Comparison of ENCODE assay signal across 17 cellular contexts in genomic region chr17:59185997-59186396, GRCh38. TPM values are rescaled to one million over a fixed set of nuclear protein-coding genes. Genes with fewer than 3 reads are reported as not detected.
DNase-seq lines count a peak whose midpoint lies in the region; ATAC-seq, FAIRE-seq and TF ChIP-seq lines count a peak whose summit lies in the region.
"Had no signal": no experiment of that assay in that cellular context is flagged by ENCODE, and none has a peak within 500 bp of the region (broad histone marks: within the 10 kb centered on the region; RNA-seq: fewer than 3 reads in every experiment).

No MANE protein-coding gene starts in this region.

- no peaks in the 10 kb centered on the region for H3K4me1 ChIP-seq in HEK293 (ENCODE audit: control insufficient read depth, insufficient read depth, low read length)
- H3K4me1 ChIP-seq in PC-9 (replicated peaks; ENCODE audit: insufficient read depth) = no peaks in the 10 kb centered on the region
- H3K4me1 ChIP-seq in GM12878 (ENCODE audit: control insufficient read depth, insufficient read depth, low read length) = no peaks in the 10 kb centered on the region
- no peaks in the 10 kb centered on the region for H3K4me1 ChIP-seq in kidney (ENCODE audit: control insufficient read depth in 1 of 2, insufficient read depth in 1 of 2, low read depth in 1 of 2, low read length in 2 of 2)

- H3K9ac ChIP-seq in GM12878 (ENCODE audit: control insufficient read depth, insufficient read depth, low read length) = no peak overlapping the region
- H3K9ac ChIP-seq in kidney (ENCODE audit: low read length in 2 of 2) = no peak overlapping the region

- no peak for TF ChIP-seq RAD21 in GM12878 (IDR thresholded peaks at IDR 0.05; ENCODE audit: insufficient read depth, low read depth, low read length)

- H3K9me3 ChIP-seq in HEK293 (ENCODE audit: control insufficient read depth, insufficient read depth, low read depth, low read length) (no peaks in the 10 kb centered on the region), PC-9 (ENCODE audit: insufficient read depth, low read depth) (no peaks in the 10 kb centered on the region), GM12878 (replicated peaks; ENCODE audit: control insufficient read depth, insufficient read depth, low read length) (no peaks in the 10 kb centered on the region), kidney (ENCODE audit: control insufficient read depth in 1 of 2, low read length in 2 of 2) (no peaks in the 10 kb centered on the region)

- no peak for TF ChIP-seq POLR2A in GM12878 (IDR thresholded peaks at IDR 0.05; ENCODE audit: low read depth, low read length)

- in situ Hi-C loops in GM12878 (cut with MboI) = no loop called here

- TF ChIP-seq EP300 in GM12878 (IDR thresholded peaks at IDR 0.05; ENCODE audit: borderline replicate concordance in 1 of 2, control insufficient read depth in 1 of 2, low read depth in 2 of 2, low read length in 2 of 2) = no peak

- SMC1A ChIA-PET in GM12878 (lab: Charles Lee; ENCODE audit: uncharacterized antibody, unreplicated experiment) = interaction anchor here (1.3 kb wide), 1 partner anchor 20 kb away, joined by 5 read pairs; no protein-coding TSS in a partner anchor

- TSS peak; percentile 17 for BruUV-seq in PC-9 (replicated peaks; lab: Mats Ljungman, UMichigan)
- BruUV-seq in GM12878 (replicated peaks; lab: Mats Ljungman, UMichigan) = TSS peak; percentile 37

- no peak overlapping the region for H3K4me2 ChIP-seq in PC-9
- H3K4me2 ChIP-seq in GM12878 (ENCODE audit: control insufficient read depth, insufficient read depth) = no peak overlapping the region
- H3K4me2 ChIP-seq: GM23338 had no signal

- H2AFZ ChIP-seq in PC-9 (no peak overlapping the region), GM12878 (ENCODE audit: control insufficient read depth, low read depth, low read length) (no peak overlapping the region)
- H2AFZ ChIP-seq: GM23338 had no signal

- no peak for ATAC-seq in GM12878
- ATAC-seq: GM23338, HCT116 had no signal

- H4K20me1 ChIP-seq in PC-9 (ENCODE audit: insufficient read depth) = no peaks in the 10 kb centered on the region
- H4K20me1 ChIP-seq in GM12878 (ENCODE audit: control insufficient read depth, insufficient read depth) = no peaks in the 10 kb centered on the region

- FAIRE-seq in GM12878 (lab: Jason Lieb, UNC) (no peak), kidney (lab: Jason Lieb, UNC) (no peak)
- FAIRE-seq: GM12892 had no signal

- H3K27me3 ChIP-seq in PC-9 (ENCODE audit: insufficient read depth, low read depth) = no peaks in the 10 kb centered on the region
- H3K27me3 ChIP-seq in GM12878 (replicated peaks in 1 of 2; ENCODE audit: control insufficient read depth in 2 of 2, insufficient read depth in 2 of 2, low read length in 1 of 2) = no peaks in the 10 kb centered on the region

- CTCF ChIA-PET in HEK293 (lab: Yijun Ruan, JAX) (no interaction called here), PC-9 (lab: Charles Lee) (no interaction called here), GM12878 (lab: Yijun Ruan, JAX) (interaction anchor here (0.7 kb wide), 1 partner anchor 117 kb away, joined by 3 read pairs; no protein-coding TSS in a partner anchor)

- RAD21 ChIA-PET in GM12878 (lab: Charles Lee; ENCODE audit: unreplicated experiment) = no interaction called here

- H3F3A ChIP-seq in PC-9 (ENCODE audit: insufficient read depth, low read depth) = no peaks in the 10 kb centered on the region

- POLR2A ChIA-PET in HEK293 (lab: Yijun Ruan, JAX) = interaction anchor here (2.0 kb wide), 1 partner anchor 30 kb away, joined by 6 read pairs; the partner anchor contains the start of genes PRR11 and SKA2
- POLR2A ChIA-PET in PC-9 (lab: Charles Lee; ENCODE audit: unreplicated experiment) = no interaction called here
- POLR2A ChIA-PET in GM12878 (lab: Charles Lee) = interaction anchor here (0.8 kb wide), 1 partner anchor 24 kb away, joined by 3 read pairs; the partner anchor contains the start of gene SMG8

- H3K9me2 ChIP-seq in PC-9 (ENCODE audit: insufficient read depth) = no peaks in the 10 kb centered on the region

- H3K4me3 ChIP-seq in HEK293 (ENCODE audit: low read depth, low read length) = no peak overlapping the region
- H3K4me3 ChIP-seq in PC-9 = no peak overlapping the region
- no peak overlapping the region for H3K4me3 ChIP-seq in GM12878
- H3K4me3 ChIP-seq in kidney (ENCODE audit: low read length in 2 of 2) = no peak overlapping the region
- H3K4me3 ChIP-seq: GM23338 had no signal

- H3K79me2 ChIP-seq in PC-9 (ENCODE audit: low read depth) (no peaks in the 10 kb centered on the region), GM12878 (ENCODE audit: control insufficient read depth, insufficient read depth, low read length) (no peaks in the 10 kb centered on the region)

- peaks cover 47 to 62% of the 10 kb centered on the region in 2 experiments for H3K36me3 ChIP-seq in HEK293 (ENCODE audit: control insufficient read depth in 2 of 2, insufficient read depth in 1 of 2, low read length in 2 of 2)
- peaks cover 5% of the 10 kb centered on the region; the same call in 1 of the 2 replicates for H3K36me3 ChIP-seq in PC-9 (ENCODE audit: low read depth)
- H3K36me3 ChIP-seq in GM12878 (ENCODE audit: control insufficient read depth in 2 of 2, insufficient read depth in 2 of 2, low read length in 1 of 2) = peaks cover 0 to 10% of the 10 kb centered on the region in 2 experiments
- no peaks in the 10 kb centered on the region for H3K36me3 ChIP-seq in kidney (ENCODE audit: control insufficient read depth in 1 of 2, insufficient read depth in 2 of 2, low read length in 2 of 2)

- TF ChIP-seq CTCF in HEK293 (tag by site-specific recombination; IDR thresholded peaks at IDR 0.05) (no peak), PC-9 (conservative IDR thresholded peaks at IDR 0.05) (no peak), GM12878 (IDR thresholded peaks at IDR 0.05 in 2 of 3, conservative IDR thresholded peaks at IDR 0.05 in 1 of 3; ENCODE audit: control insufficient read depth in 2 of 3, extremely low read depth in 1 of 3, insufficient read depth in 1 of 3, low read depth in 3 of 3, low read length in 3 of 3) (no peak), kidney (IDR thresholded peaks at IDR 0.05; ENCODE audit: borderline replicate concordance, extremely low read depth, insufficient read depth) (no peak)

- DNase-seq in PC-9 (no peak), GM12878 (ENCODE audit: low read depth, low spot score) (no peak), kidney (no peak), KG1 (lab: John Stamatoyannopoulos, UW) (no peak)
- DNase-seq: C1 segment of cervical spinal cord; Calu3; CD4-positive, alpha-beta memory T cell; COR-L47; DMS53; DMS79 treated with DMSO at 0.1 percent for 48 hours; GF-D8; H9; HFFc6 had no signal

- no peak overlapping the region for H3K27ac ChIP-seq in HEK293 (ENCODE audit: extremely low read depth, low read depth, low read length)
- H3K27ac ChIP-seq in PC-9 = no peak overlapping the region
- H3K27ac ChIP-seq in GM12878 (ENCODE audit: control insufficient read depth, insufficient read depth) = no peak overlapping the region
- no peak overlapping the region for H3K27ac ChIP-seq in kidney (ENCODE audit: low read depth in 2 of 2, low read length in 2 of 2)

- intact Hi-C loops in PC-9 (cut with micrococcal nuclease; ENCODE audit: unreplicated experiment) = no loop called here
- intact Hi-C loops in GM12878 (cut with micrococcal nuclease; ENCODE audit: unreplicated experiment) = no loop called here
- intact Hi-C loops in kidney (cut with DNase I) = no loop called here

RNA-seq across cellular contexts. Expression of gene SMG8, which starts 23.8 kb away (rescaled TPM):
- 14.4 and 15.2 TPM in 2 replicates for total RNA-seq in PC-9 (2021)
- total RNA-seq in GM12878 (2013; cell fraction: nucleolus; rRNA removed) = 26.1 and 28.2 TPM in 2 replicates
- 17.5 and 20.0 TPM in 2 replicates for total RNA-seq in GM12878 (2014; rRNA removed)
- 17.3 and 17.7 TPM in 2 replicates for total RNA-seq in GM12878 (2014; rRNA removed; fragmentation: Illumina TruSeq; extraction: Trizol)
- total RNA-seq in GM12878 (2021) = 13.6 and 14.6 TPM in 2 replicates
- 7.7 TPM for polyA plus RNA-seq in GM12878 (2011; ENCODE audit: low read depth)
- polyA plus RNA-seq in GM12878 (2011; rRNA removed) = 15.6 and 16.9 TPM in 2 replicates
- polyA plus RNA-seq in GM12878 (2011; cell fraction: cytosol; rRNA removed) = 12.3 and 12.9 TPM in 2 replicates
- polyA plus RNA-seq in GM12878 (2011; cell fraction: nucleus; rRNA removed) = 10.8 and 11.1 TPM in 2 replicates
- polyA plus RNA-seq in GM12878 (2012) = 8.3 and 10.5 TPM in 2 replicates
- polyA plus RNA-seq in GM12878 (2014; fragmentation: Illumina TruSeq; extraction: Trizol) = 15.6 and 18.9 TPM in 2 replicates
- 1 to 10 TPM; 2.8 to 3.8 TPM for polyA plus RNA-seq in GM12878 (2014; fragmentation: Nextera tagmentation; extraction: Ambion mirVana)
- polyA plus RNA-seq in GM12878 (2014; rRNA removed) = 10.3 and 11.1 TPM in 2 replicates
- polyA plus RNA-seq in GM12878 (2016; fragmentation: Nextera tagmentation; extraction: Ambion mirVana) = 10 to 100 TPM; 15.8 to 16.8 TPM
- polyA minus RNA-seq in GM12878 (2011; rRNA and poly(A)+ RNA removed) = 18.4 and 24.5 TPM in 2 replicates
- 5.6 and 6.1 TPM in 2 replicates for polyA minus RNA-seq in GM12878 (2011; cell fraction: cytosol; rRNA and poly(A)+ RNA removed)
- 17.4 and 19.6 TPM in 2 replicates for polyA minus RNA-seq in GM12878 (2011; cell fraction: nucleus; rRNA and poly(A)+ RNA removed)
- total RNA-seq in kidney = 10.3 TPM
- 5.0 TPM for polyA plus RNA-seq in kidney (ENCODE audit: insufficient read depth, low read depth, low replicate concordance)

RNA-seq across cellular contexts. Expression of gene PRR11, which starts 30.5 kb away (rescaled TPM):
- total RNA-seq in PC-9 (2021) (87.9 and 109 TPM in 2 replicates), GM12878 (2014; rRNA removed) (20.8 and 21.2 TPM in 2 replicates), GM12878 (2014; rRNA removed; fragmentation: Illumina TruSeq; extraction: Trizol) (73.9 and 74.4 TPM in 2 replicates), GM12878 (2021) (51.3 and 54.0 TPM in 2 replicates), kidney (2.5 TPM)
- total RNA-seq in GM12878 (2013; cell fraction: nucleolus; rRNA removed) = 9.7 and 11.0 TPM in 2 replicates
- polyA plus RNA-seq in GM12878 (2011; ENCODE audit: low read depth) = 18.2 TPM
- polyA plus RNA-seq in GM12878 (2011; rRNA removed) (78.3 and 95.1 TPM in 2 replicates), GM12878 (2014; fragmentation: Illumina TruSeq; extraction: Trizol) (97.0 and 99.8 TPM in 2 replicates), GM12878 (2014; fragmentation: Nextera tagmentation; extraction: Ambion mirVana) (10 to 100 TPM; 32.6 to 49.8 TPM), GM12878 (2014; rRNA removed) (46.8 and 49.7 TPM in 2 replicates), GM12878 (2016; fragmentation: Nextera tagmentation; extraction: Ambion mirVana) (10 to 100 TPM; 39.8 to 46.2 TPM), kidney (ENCODE audit: insufficient read depth, low read depth, low replicate concordance) (0.26 TPM)
- polyA plus RNA-seq in GM12878 (2011; cell fraction: cytosol; rRNA removed) = 60.4 and 69.0 TPM in 2 replicates
- polyA plus RNA-seq in GM12878 (2011; cell fraction: nucleus; rRNA removed) = 7.3 and 15.0 TPM in 2 replicates
- polyA plus RNA-seq in GM12878 (2012) = 35.8 and 40.1 TPM in 2 replicates
- 95.1 and 98.6 TPM in 2 replicates for polyA minus RNA-seq in GM12878 (2011; rRNA and poly(A)+ RNA removed)
- 39.4 and 48.4 TPM in 2 replicates for polyA minus RNA-seq in GM12878 (2011; cell fraction: cytosol; rRNA and poly(A)+ RNA removed)
- polyA minus RNA-seq in GM12878 (2011; cell fraction: nucleus; rRNA and poly(A)+ RNA removed) = 5.8 and 8.9 TPM in 2 replicates

RNA-seq across cellular contexts. Expression of gene SKA2, which starts 31.0 kb away (rescaled TPM):
- total RNA-seq in PC-9 (2021) (48.9 and 65.6 TPM in 2 replicates), GM12878 (2014; rRNA removed) (57.8 and 59.5 TPM in 2 replicates), GM12878 (2014; rRNA removed; fragmentation: Illumina TruSeq; extraction: Trizol) (123 and 131 TPM in 2 replicates), GM12878 (2021) (65.9 and 66.8 TPM in 2 replicates), kidney (29.2 TPM)
- 9.8 and 11.1 TPM in 2 replicates for total RNA-seq in GM12878 (2013; cell fraction: nucleolus; rRNA removed)
- 63.5 TPM for polyA plus RNA-seq in GM12878 (2011; ENCODE audit: low read depth)
- polyA plus RNA-seq in GM12878 (2011; rRNA removed) (40.3 and 72.1 TPM in 2 replicates), GM12878 (2014; fragmentation: Illumina TruSeq; extraction: Trizol) (137 and 168 TPM in 2 replicates), GM12878 (2014; fragmentation: Nextera tagmentation; extraction: Ambion mirVana) (100 to 1,000 TPM; 110 to 114 TPM), GM12878 (2014; rRNA removed) (71.4 and 82.5 TPM in 2 replicates), GM12878 (2016; fragmentation: Nextera tagmentation; extraction: Ambion mirVana) (100 to 1,000 TPM; 124 to 133 TPM), kidney (ENCODE audit: insufficient read depth, low read depth, low replicate concordance) (40.3 TPM)
- 14.0 and 17.8 TPM in 2 replicates for polyA plus RNA-seq in GM12878 (2011; cell fraction: cytosol; rRNA removed)
- polyA plus RNA-seq in GM12878 (2011; cell fraction: nucleus; rRNA removed) = 8.0 and 8.6 TPM in 2 replicates
- polyA plus RNA-seq in GM12878 (2012) = 56.2 and 87.0 TPM in 2 replicates
- 14.1 and 15.5 TPM in 2 replicates for polyA minus RNA-seq in GM12878 (2011; rRNA and poly(A)+ RNA removed)
- polyA minus RNA-seq in GM12878 (2011; cell fraction: cytosol; rRNA and poly(A)+ RNA removed) = 9.5 and 12.6 TPM in 2 replicates
- polyA minus RNA-seq in GM12878 (2011; cell fraction: nucleus; rRNA and poly(A)+ RNA removed) = 6.2 and 18.9 TPM in 2 replicates

RNA-seq across cellular contexts. Expression of gene GDPD1, which starts 34.3 kb away (rescaled TPM):
- total RNA-seq in PC-9 (2021) = 3.1 and 3.4 TPM in 2 replicates
- total RNA-seq in GM12878 (2013; cell fraction: nucleolus; rRNA removed) = 9.9 and 11.4 TPM in 2 replicates
- total RNA-seq in GM12878 (2014; rRNA removed) = 0.56 and 0.65 TPM in 2 replicates
- 0.81 and 1.3 TPM in 2 replicates for total RNA-seq in GM12878 (2014; rRNA removed; fragmentation: Illumina TruSeq; extraction: Trizol)
- 0.64 and 0.74 TPM in 2 replicates for total RNA-seq in GM12878 (2021)
- polyA plus RNA-seq in GM12878 (2011; ENCODE audit: low read depth) = 0.42 TPM
- polyA plus RNA-seq in GM12878 (2011; rRNA removed) = 1.6 and 3.3 TPM in 2 replicates
- 0.43 and 0.63 TPM in 2 replicates for polyA plus RNA-seq in GM12878 (2011; cell fraction: cytosol; rRNA removed)
- 0.94 and 0.97 TPM in 2 replicates for polyA plus RNA-seq in GM12878 (2011; cell fraction: nucleus; rRNA removed)
- polyA plus RNA-seq in GM12878 (2012) = 0.58 TPM in 2 replicates
- polyA plus RNA-seq in GM12878 (2014; fragmentation: Illumina TruSeq; extraction: Trizol) = 0.88 and 1.6 TPM in 2 replicates
- polyA plus RNA-seq in GM12878 (2014; fragmentation: Nextera tagmentation; extraction: Ambion mirVana) = under 1 TPM; 0.18 to 0.40 TPM
- polyA plus RNA-seq in GM12878 (2014; rRNA removed) = 0.34 and 0.79 TPM in 2 replicates
- polyA plus RNA-seq in GM12878 (2016; fragmentation: Nextera tagmentation; extraction: Ambion mirVana) = under 1 TPM; 0.54 to 0.64 TPM
- polyA minus RNA-seq in GM12878 (2011; rRNA and poly(A)+ RNA removed) = 1.0 and 1.8 TPM in 2 replicates
- polyA minus RNA-seq in GM12878 (2011; cell fraction: cytosol; rRNA and poly(A)+ RNA removed) = 1.0 TPM in 1 of 2 replicates, not detected in the other
- 0.97 and 2.7 TPM in 2 replicates for polyA minus RNA-seq in GM12878 (2011; cell fraction: nucleus; rRNA and poly(A)+ RNA removed)
- total RNA-seq in kidney = 2.5 TPM
- polyA plus RNA-seq in kidney (ENCODE audit: insufficient read depth, low read depth, low replicate concordance) = 2.8 TPM
